Comparison of ENCODE assay signal across 8 cellular contexts in the genomic region with DNA sequence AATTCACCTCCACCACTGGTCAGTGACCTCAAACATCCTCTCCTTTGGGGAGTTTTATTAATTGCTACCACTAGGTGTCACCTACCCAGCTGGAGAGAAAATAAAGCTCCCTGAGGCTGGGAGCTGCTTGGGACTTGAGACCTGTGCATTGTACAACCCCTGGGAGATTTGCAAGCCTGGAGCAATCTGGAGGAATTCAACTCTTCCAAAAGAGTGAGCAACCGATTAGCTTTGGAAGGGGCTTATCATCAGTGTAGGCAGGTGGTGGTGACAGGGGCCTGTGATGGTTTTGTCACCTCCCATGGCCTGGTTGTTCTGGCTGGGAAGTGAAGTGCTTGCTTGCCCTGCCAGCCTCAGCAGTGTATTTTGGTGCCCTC. TPM values are rescaled to one million over a fixed set of nuclear protein-coding genes. Genes with fewer than 3 reads are reported as not detected.
DNase-seq lines count a peak whose midpoint lies in the region; FAIRE-seq and TF ChIP-seq lines count a peak whose summit lies in the region.

No MANE protein-coding gene starts in this region.

- H3K27me3 ChIP-seq in HAP-1 (ENCODE audit: low read depth) (no peaks in the 10 kb centered on the region), MG63 (no peaks in the 10 kb centered on the region), astrocyte (ENCODE audit: insufficient read depth, low read length) (no peaks in the 10 kb centered on the region), uterus (no peaks in the 10 kb centered on the region)

- H3K9me3 Mint-ChIP-seq in astrocyte (ENCODE audit: unreplicated experiment) (no peaks in the 10 kb centered on the region), immature natural killer cell (peaks cover 0 to 1% (median 0%) of the 10 kb centered on the region in 6 donors)

- H3K9me3 ChIP-seq in HAP-1 (no peaks in the 10 kb centered on the region), MG63 (no peaks in the 10 kb centered on the region), astrocyte (ENCODE audit: insufficient read depth, low read depth, low read length) (no peaks in the 10 kb centered on the region), uterus (no peaks in the 10 kb centered on the region)

- H3K27me3 Mint-ChIP-seq in astrocyte (ENCODE audit: low read depth, unreplicated experiment) (no peaks in the 10 kb centered on the region), immature natural killer cell (ENCODE audit: low read depth in 3 of 3) (peaks cover 0 to 1% (median 0%) of the 10 kb centered on the region in 3 donors)

- H3K4me1 ChIP-seq in HAP-1, result no peaks in the 10 kb centered on the region; the same call in 1 of the 2 replicates
- no peaks in the 10 kb centered on the region for H3K4me1 ChIP-seq in astrocyte (ENCODE audit: insufficient read depth, low read length)
- no peaks in the 10 kb centered on the region for H3K4me1 ChIP-seq in uterus

- H3K36me3 ChIP-seq in HAP-1 (replicated peaks) (no peaks in the 10 kb centered on the region), MG63 (no peaks in the 10 kb centered on the region), astrocyte (ENCODE audit: insufficient read depth, low read length) (no peaks in the 10 kb centered on the region), uterus (no peaks in the 10 kb centered on the region)

- no peak for TF ChIP-seq POLR2A in uterus (IDR thresholded peaks at IDR 0.05)

- in situ Hi-C loops in HAP-1 (cut with MboI; ENCODE audit: low sequenced_read_pairs), result no loop called here

- H3K36me3 Mint-ChIP-seq in astrocyte (ENCODE audit: low read depth, unreplicated experiment) (peaks cover 2% of the 10 kb centered on the region), immature natural killer cell (no peaks in the 10 kb centered on the region)

- no peaks in the 10 kb centered on the region for H3K79me2 ChIP-seq in astrocyte (ENCODE audit: insufficient read depth, low read length)

- no peak overlapping the region for H3K4me2 ChIP-seq in astrocyte (ENCODE audit: low read length)

- DNase-seq in A172 (ENCODE audit: low spot score), result peak; percentile 57
- peak; percentile 82 for DNase-seq in GM10266 (ENCODE audit: extremely low spot score)
- peak; percentile 48 to 56 for DNase-seq in HAP-1 (ENCODE audit: low spot score in 2 of 2)
- DNase-seq in MG63, result peak; percentile 6
- DNase-seq in astrocyte (ENCODE audit: low read depth), result peak; percentile 18
- DNase-seq in immature natural killer cell, result peak; percentile 13 to 20 (median 17)
- no peak for DNase-seq in uterus
- DNase-seq in stimulated activated CD4-positive, alpha-beta T cell treated with anti-CD3 and anti-CD28 coated beads, Interleukin-4, amount 100 ng/mL, for 4 hours, result no peak

- intact Hi-C loops in uterus (cut with DNase I; ENCODE audit: low total_unique reads), result no loop called here

- no peak overlapping the region for H2AFZ ChIP-seq in astrocyte (ENCODE audit: low read depth, low read length)

- TF ChIP-seq CTCF in GM10266 (IDR thresholded peaks at IDR 0.05; ENCODE audit: control insufficient read depth, insufficient read depth, low read depth, missing control alignments) (peak; percentile 55), astrocyte (IDR thresholded peaks at IDR 0.05; ENCODE audit: insufficient read depth, low read depth, low read length) (peak; percentile 57), uterus (IDR thresholded peaks at IDR 0.05) (peak; percentile 33 to 46 (median 44))

- H3K9ac ChIP-seq in astrocyte (ENCODE audit: low read length), result no peak overlapping the region

- H4K20me1 ChIP-seq in astrocyte (ENCODE audit: insufficient read depth, low read length), result no peaks in the 10 kb centered on the region

- no peak overlapping the region for H3K27ac ChIP-seq in astrocyte (ENCODE audit: low read depth, low read length)
- H3K27ac ChIP-seq in uterus, result no peak overlapping the region

- no peak overlapping the region for H3K27ac Mint-ChIP-seq in astrocyte (ENCODE audit: unreplicated experiment)
- peak overlapping the region in 1 of 6 donors; percentile 77 for H3K27ac Mint-ChIP-seq in immature natural killer cell

- H3K4me1 Mint-ChIP-seq in astrocyte (ENCODE audit: low read depth, unreplicated experiment), result peaks cover 1% of the 10 kb centered on the region
- peaks cover 0 to 8% of the 10 kb centered on the region in 2 donors for H3K4me1 Mint-ChIP-seq in immature natural killer cell

- H3K4me3 ChIP-seq in HAP-1 (no peak overlapping the region), MG63 (no peak overlapping the region), astrocyte (ENCODE audit: insufficient read depth, low read depth, low read length) (no peak overlapping the region), uterus (no peak overlapping the region)

- no peak for FAIRE-seq in astrocyte (lab: Jason Lieb, UNC)

- no peak overlapping the region for H3K4me3 Mint-ChIP-seq in astrocyte (ENCODE audit: unreplicated experiment)
- no peak overlapping the region for H3K4me3 Mint-ChIP-seq in immature natural killer cell

RNA-seq across cellular contexts. Expression of a gene that starts 30.2 kb away (rescaled TPM):
- total RNA-seq in A172 (2014; rRNA removed; shearing (Covaris generic)), result 0.21 and 0.62 TPM in 2 replicates
- 0.79 and 1.6 TPM in 2 replicates for total RNA-seq in MG63 (2014; rRNA removed; shearing (Covaris generic); ENCODE audit: low replicate concordance)
- 4.6 and 5.3 TPM in 2 replicates for total RNA-seq in astrocyte
- polyA plus RNA-seq in immature natural killer cell, result 1 to 10 TPM; 1.4 to 2.8 (median 1.4) TPM
- 100 to 1,000 TPM in 1 of 4 donors, 10 to 100 TPM in 3; 32.0 to 111 (median 63.8) TPM for total RNA-seq in uterus

Comparison
In these comparisons a context has a peak if more than half of its experiments do, and no peak if none do; other contexts are left out.
1. DNase-seq: peak in A172 (single experiment), GM10266 (single experiment), HAP-1 (2 of 2), MG63 (single experiment), astrocyte (single experiment) and immature natural killer cell (3 of 3); none in uterus (0 of 2) and stimulated activated CD4-positive, alpha-beta T cell treated with anti-CD3 and anti-CD28 coated beads, Interleukin-4, amount 100 ng/mL, for 4 hours (0 of 2).
2. Peak in every context shown above with its lines, with median percentiles within 50 percentile points of each other: CTCF ChIP-seq.